Comparison of ENCODE assay signal across 21 cellular contexts in the genomic region with DNA sequence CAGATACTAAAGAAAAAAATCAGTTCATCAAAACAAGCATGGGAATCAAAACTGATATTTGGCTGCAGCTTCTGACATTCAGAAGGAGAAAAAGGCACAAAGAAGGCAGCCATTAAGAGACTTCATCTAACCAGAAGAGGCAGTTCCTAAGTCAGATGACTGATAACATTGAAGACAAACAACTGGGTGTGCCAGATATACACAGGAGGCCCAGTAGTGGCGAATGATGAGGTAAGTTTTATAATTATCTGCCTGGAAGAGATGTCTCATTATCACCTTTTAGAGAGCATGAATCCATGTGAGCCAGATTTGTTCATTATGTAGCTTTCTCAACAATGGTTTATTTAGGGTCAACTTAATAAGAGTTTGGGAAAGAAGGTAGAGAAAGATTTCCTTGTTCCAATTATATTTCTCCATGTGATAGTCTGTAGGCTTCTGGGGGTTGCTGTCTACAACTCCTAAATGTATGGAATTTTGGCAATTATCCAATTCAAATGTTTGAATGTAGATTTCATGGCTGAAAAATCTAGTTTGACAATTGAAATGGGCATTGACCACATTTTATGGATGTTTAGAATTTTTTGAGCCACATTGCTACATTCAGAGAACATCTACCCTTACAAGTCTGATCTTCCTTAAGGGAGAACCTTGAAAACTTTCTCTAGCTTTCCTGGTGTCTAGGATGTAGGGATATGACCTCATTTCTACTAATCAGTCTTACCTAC. TPM values are rescaled to one million over a fixed set of nuclear protein-coding genes. Genes with fewer than 3 reads are reported as not detected.
"Had no signal": no experiment of that assay in that cellular context is flagged by ENCODE, and none has a peak within 500 bp of the region (broad histone marks: within the 10 kb centered on the region; RNA-seq: fewer than 3 reads in every experiment).

No MANE protein-coding gene starts in this region.

- H3K9me3 ChIP-seq: colonic mucosa, prostate gland, vagina had no signal

- H3K4me1 ChIP-seq: body of pancreas, colonic mucosa, gastroesophageal sphincter, prostate gland, tibial nerve, vagina had no signal

- H3K4me2 ChIP-seq: neural progenitor cell had no signal

- H2AFZ ChIP-seq: neural progenitor cell had no signal

- H3K27me3 ChIP-seq: body of pancreas, colonic mucosa, gastroesophageal sphincter, neural progenitor cell, tibial nerve, vagina had no signal

- H3K27ac ChIP-seq: body of pancreas, colonic mucosa, gastroesophageal sphincter, heart left ventricle, neural progenitor cell, prostate gland, skin epidermis, tibial nerve, vagina had no signal

- H3K4me3 ChIP-seq: body of pancreas, colonic mucosa, gastroesophageal sphincter, heart left ventricle, neural progenitor cell, prostate gland, skin epidermis, tibial nerve, vagina had no signal

- DNase-seq: activated CD4-positive, alpha-beta memory T cell treated with anti-CD3 and anti-CD28 coated beads for 36 hours; activated CD4-positive, alpha-beta T cell treated with anti-CD3 and anti-CD28 coated beads for 4 hours; activated naive CD4-positive, alpha-beta T cell; activated naive CD8-positive, alpha-beta T cell treated with anti-CD3 and anti-CD28 coated beads for 36 hours; activated T-cell treated with anti-CD3 and anti-CD28 coated beads for 4 hours; amniotic stem cell; body of pancreas; caudate nucleus; colonic mucosa; erythroblast; heart left ventricle; naive thymus-derived CD4-positive, alpha-beta T cell; right cardiac atrium had no signal

- H3K9ac ChIP-seq: neural progenitor cell had no signal

- H3K36me3 ChIP-seq: colonic mucosa, gastroesophageal sphincter, heart left ventricle, neural progenitor cell, prostate gland, tibial nerve, vagina had no signal

RNA-seq across cellular contexts. Expression of gene RASGRF1, which starts 50.4 kb away (rescaled TPM):
- total RNA-seq: activated naive CD8-positive, alpha-beta T cell treated with anti-CD3 and anti-CD28 coated beads for 36 hours; mononuclear cell; T-helper 2 cell treated with Interferon-gamma antibody and Interleukin-4, amounts not matched to agents 100 ng/mL and 5 ng/mL, for 36 hours; vagina had no signal
